Comparison of ENCODE assay signal across 1 cellular context in the genomic region with DNA sequence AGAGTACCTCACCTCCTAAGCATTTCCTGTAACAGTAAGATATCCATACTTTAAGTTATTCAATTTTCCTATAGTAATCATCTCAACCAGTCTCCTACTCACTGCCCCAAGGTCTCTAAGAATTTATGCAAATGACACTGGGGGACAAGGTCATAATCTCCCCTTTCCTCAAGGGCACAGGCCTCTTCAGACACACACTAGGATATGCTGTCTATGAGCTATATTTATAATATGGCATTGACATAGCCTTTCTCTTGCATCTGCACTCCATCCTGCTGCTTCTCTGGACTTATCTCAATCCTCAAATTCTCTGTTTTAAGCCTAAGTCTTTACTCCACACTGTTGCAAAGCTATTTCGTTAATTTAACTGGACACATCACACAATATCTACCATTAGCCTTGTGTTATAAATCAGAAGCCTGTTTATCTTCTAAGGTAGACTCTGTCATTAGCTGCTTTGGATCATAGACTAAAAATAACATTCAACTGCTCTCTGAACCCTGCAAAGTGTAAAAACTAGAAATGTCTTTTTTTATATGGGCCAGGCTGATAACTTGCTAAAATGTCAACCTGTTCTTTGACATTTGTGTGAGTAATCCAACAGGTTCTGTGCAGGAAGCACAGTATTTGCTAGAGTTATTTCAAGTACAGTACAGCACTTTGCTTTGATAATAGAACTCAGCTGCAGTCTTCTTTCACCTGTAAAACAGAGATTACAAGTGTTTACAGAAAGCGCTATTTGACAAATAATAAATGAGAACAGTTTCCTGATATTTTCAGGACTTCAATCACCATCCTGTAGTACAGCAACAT.
TF ChIP-seq lines count a peak whose summit lies in the region.

No MANE protein-coding gene starts in this region.

TF ChIP-seq in SK-N-SH, 30 proteins besides CTCF, POLR2A, EP300 and RAD21:
- TF ChIP-seq ZBTB33 (IDR thresholded peaks at IDR 0.05; ENCODE audit: borderline replicate concordance, low read depth) (no peak), NFIC (IDR thresholded peaks at IDR 0.05; ENCODE audit: borderline replicate concordance) (no peak), FOSL2 (IDR thresholded peaks at IDR 0.05; ENCODE audit: borderline replicate concordance, low read depth) (no peak), TEAD4 (IDR thresholded peaks at IDR 0.05; ENCODE audit: borderline replicate concordance, insufficient read depth) (no peak), POLR2AphosphoS5 (IDR thresholded peaks at IDR 0.05; ENCODE audit: low read depth, low read length) (no peak), USF1 (IDR thresholded peaks at IDR 0.05; ENCODE audit: borderline replicate concordance, low read depth) (no peak), IRF3 (IDR thresholded peaks at IDR 0.05; ENCODE audit: low read depth, low read length) (no peak), ELF1 (IDR thresholded peaks at IDR 0.05) (no peak), SMC3 (IDR thresholded peaks at IDR 0.05; ENCODE audit: low read depth, low read length) (no peak), RXRA (IDR thresholded peaks at IDR 0.05; ENCODE audit: borderline replicate concordance, low read depth) (no peak), GABPA (IDR thresholded peaks at IDR 0.05; ENCODE audit: low read depth) (no peak), RCOR1 (IDR thresholded peaks at IDR 0.05; ENCODE audit: low read length) (no peak), JUND (IDR thresholded peaks at IDR 0.05) (no peak)
- TF ChIP-seq, protein P1, sequence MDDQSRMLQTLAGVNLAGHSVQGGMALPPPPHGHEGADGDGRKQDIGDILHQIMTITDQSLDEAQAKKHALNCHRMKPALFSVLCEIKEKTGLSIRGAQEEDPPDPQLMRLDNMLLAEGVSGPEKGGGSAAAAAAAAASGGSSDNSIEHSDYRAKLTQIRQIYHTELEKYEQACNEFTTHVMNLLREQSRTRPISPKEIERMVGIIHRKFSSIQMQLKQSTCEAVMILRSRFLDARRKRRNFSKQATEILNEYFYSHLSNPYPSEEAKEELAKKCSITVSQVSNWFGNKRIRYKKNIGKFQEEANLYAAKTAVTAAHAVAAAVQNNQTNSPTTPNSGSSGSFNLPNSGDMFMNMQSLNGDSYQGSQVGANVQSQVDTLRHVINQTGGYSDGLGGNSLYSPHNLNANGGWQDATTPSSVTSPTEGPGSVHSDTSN (IDR thresholded peaks at IDR 0.05), result no peak
- TF ChIP-seq, protein P2, sequence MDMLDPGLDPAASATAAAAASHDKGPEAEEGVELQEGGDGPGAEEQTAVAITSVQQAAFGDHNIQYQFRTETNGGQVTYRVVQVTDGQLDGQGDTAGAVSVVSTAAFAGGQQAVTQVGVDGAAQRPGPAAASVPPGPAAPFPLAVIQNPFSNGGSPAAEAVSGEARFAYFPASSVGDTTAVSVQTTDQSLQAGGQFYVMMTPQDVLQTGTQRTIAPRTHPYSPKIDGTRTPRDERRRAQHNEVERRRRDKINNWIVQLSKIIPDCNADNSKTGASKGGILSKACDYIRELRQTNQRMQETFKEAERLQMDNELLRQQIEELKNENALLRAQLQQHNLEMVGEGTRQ (IDR thresholded peaks at IDR 0.05; ENCODE audit: borderline replicate concordance, low read depth, low read length), result no peak
- TF ChIP-seq, protein P3, sequence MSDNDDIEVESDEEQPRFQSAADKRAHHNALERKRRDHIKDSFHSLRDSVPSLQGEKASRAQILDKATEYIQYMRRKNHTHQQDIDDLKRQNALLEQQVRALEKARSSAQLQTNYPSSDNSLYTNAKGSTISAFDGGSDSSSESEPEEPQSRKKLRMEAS (IDR thresholded peaks at IDR 0.05; ENCODE audit: low read depth), result no peak
